Comparison of ENCODE assay signal across 8 cellular contexts in the genomic region with DNA sequence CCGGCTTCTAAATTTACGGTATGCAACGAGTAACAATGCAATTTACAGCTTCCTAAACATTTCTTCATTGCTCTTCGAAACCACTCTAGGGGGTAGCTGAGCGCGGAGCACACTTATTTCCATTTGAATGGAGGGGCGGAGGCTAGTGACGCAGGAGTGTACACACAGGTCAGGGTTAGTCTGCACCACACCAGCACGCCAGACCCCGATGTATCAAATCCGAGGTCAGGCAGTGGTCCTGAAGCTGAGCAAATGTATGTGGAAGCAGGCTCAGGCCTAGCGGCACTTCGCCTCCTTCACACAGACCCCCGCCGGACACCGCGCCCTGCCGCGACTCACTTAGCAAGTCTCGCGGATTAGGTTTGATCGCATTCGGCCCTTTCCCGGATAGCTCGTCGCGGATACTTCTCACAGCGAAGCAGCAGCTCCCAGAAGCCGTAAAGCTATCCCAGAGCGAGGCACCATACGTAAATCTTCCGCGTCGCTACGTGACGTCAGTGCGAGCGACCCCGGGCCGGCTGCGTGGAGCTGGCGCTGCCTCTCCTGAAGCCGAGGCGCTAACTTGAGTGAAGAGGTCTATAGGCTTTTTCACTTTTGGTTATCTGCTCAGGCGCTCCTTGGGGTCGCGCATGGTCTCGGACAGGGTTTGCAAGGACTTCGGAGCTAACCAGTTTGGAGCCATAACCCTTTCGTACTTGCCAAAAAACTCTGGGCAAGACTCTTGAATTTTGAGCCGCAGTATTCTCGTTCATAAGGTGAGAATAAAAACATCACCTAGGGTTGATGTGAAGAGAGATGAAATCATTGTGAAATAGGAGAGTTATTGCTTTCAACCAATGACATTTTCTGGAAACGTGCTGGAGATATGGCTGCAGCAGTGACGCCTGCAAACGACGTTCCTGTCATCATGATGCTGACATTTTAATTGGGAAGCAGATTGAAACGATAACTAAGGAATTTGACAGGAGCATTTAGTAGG. TPM values are rescaled to one million over a fixed set of nuclear protein-coding genes. Genes with fewer than 3 reads are reported as not detected.
DNase-seq lines count a peak whose midpoint lies in the region; ATAC-seq and TF ChIP-seq lines count a peak whose summit lies in the region.

A gene with protein sequence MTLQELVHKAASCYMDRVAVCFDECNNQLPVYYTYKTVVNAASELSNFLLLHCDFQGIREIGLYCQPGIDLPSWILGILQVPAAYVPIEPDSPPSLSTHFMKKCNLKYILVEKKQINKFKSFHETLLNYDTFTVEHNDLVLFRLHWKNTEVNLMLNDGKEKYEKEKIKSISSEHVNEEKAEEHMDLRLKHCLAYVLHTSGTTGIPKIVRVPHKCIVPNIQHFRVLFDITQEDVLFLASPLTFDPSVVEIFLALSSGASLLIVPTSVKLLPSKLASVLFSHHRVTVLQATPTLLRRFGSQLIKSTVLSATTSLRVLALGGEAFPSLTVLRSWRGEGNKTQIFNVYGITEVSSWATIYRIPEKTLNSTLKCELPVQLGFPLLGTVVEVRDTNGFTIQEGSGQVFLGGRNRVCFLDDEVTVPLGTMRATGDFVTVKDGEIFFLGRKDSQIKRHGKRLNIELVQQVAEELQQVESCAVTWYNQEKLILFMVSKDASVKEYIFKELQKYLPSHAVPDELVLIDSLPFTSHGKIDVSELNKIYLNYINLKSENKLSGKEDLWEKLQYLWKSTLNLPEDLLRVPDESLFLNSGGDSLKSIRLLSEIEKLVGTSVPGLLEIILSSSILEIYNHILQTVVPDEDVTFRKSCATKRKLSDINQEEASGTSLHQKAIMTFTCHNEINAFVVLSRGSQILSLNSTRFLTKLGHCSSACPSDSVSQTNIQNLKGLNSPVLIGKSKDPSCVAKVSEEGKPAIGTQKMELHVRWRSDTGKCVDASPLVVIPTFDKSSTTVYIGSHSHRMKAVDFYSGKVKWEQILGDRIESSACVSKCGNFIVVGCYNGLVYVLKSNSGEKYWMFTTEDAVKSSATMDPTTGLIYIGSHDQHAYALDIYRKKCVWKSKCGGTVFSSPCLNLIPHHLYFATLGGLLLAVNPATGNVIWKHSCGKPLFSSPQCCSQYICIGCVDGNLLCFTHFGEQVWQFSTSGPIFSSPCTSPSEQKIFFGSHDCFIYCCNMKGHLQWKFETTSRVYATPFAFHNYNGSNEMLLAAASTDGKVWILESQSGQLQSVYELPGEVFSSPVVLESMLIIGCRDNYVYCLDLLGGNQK (minus strand): TSS at position 469 of the 979 bp plus-strand sequence. CDS start 3,192 bp downstream, outside the sequence.

- DNase-seq in AG04449 (ENCODE audit: low read depth, low spot score) (peak; percentile 69), NCI-H2227 treated with DMSO at 0.1 percent for 48 hours (lab: John Stamatoyannopoulos, UW) (peak; percentile 96), WTC11 (ENCODE audit: low spot score) (peak; percentile 96), cardiac fibroblast (ENCODE audit: low read depth in 2 of 2) (peak; percentile 95 to 97), immature natural killer cell (peak; percentile 93 to 94 (median 94)), smooth muscle cell of the brain vasculature (ENCODE audit: low read depth, low spot score) (peak; percentile 87)

- TF ChIP-seq CTCF in AG04449 (IDR thresholded peaks at IDR 0.05; ENCODE audit: insufficient read depth, low read length, missing control alignments) (no peak), WTC11 (IDR thresholded peaks at IDR 0.05) (no peak), cardiac fibroblast (IDR thresholded peaks at IDR 0.05; ENCODE audit: low read depth, low read length) (no peak)

- H3K36me3 Mint-ChIP-seq in WTC11, result no peaks in the 10 kb centered on the region
- no peaks in the 10 kb centered on the region for H3K36me3 Mint-ChIP-seq in immature natural killer cell

- POLR2A ChIA-PET in AG04449 (lab: Yijun Ruan, JAX), result interaction anchor here (0.7 to 1.2 kb wide), 7 partner anchors 13 to 79 kb away, joined by 3 to 5 read pairs (median 4); partner anchors contain the start of genes PAICS and PPAT
- POLR2A ChIA-PET in WTC11 (lab: Charles Lee), result interaction anchor here (0.5 to 2.2 kb wide), 16 partner anchors 9 to 590 kb away, joined by 3 to 87 read pairs (median 5); partner anchors contain the start of genes CEP135, NOA1, PAICS and PPAT

- H3K4me3 Mint-ChIP-seq in WTC11, result peak within 1 kb of the TSS; percentile 88
- H3K4me3 Mint-ChIP-seq in immature natural killer cell, result peak within 1 kb of the TSS; percentile 91 to 97 (median 94)

- H3K4me3 ChIP-seq in AG04449 (ENCODE audit: low read depth, low read length), result peak within 1 kb of the TSS; percentile 67
- peak within 1 kb of the TSS; percentile 68 to 78 for H3K4me3 ChIP-seq in cardiac fibroblast (replicated peaks in 1 of 2; ENCODE audit: low read depth in 2 of 2, low read length in 2 of 2)

- peak; percentile 95 for ATAC-seq in GM18907 (IDR thresholded peaks at IDR 0.05; ENCODE audit: unreplicated experiment)
- peak; percentile 92 for ATAC-seq in HG03159 (IDR thresholded peaks at IDR 0.05; ENCODE audit: unreplicated experiment)
- ATAC-seq in WTC11, result peak; percentile 91

- H3K4me1 Mint-ChIP-seq in WTC11 (peaks cover 25% of the 10 kb centered on the region), immature natural killer cell (peaks cover 31 to 49% of the 10 kb centered on the region in 2 donors)

- H3K27me3 Mint-ChIP-seq in WTC11 (ENCODE audit: low read depth) (no peaks in the 10 kb centered on the region; the same call in 1 of the 2 replicates), immature natural killer cell (ENCODE audit: low read depth in 3 of 3) (peaks cover 6 to 13% (median 9%) of the 10 kb centered on the region in 3 donors)

- CTCF ChIA-PET in AG04449 (lab: Yijun Ruan, JAX) (interaction anchor here (0.6 to 2.1 kb wide), 6 partner anchors 20 to 438 kb away, joined by 3 to 9 read pairs (median 4); partner anchors contain the start of genes CEP135, PAICS and PPAT), WTC11 (lab: Charles Lee) (interaction anchor here (0.6 to 1.8 kb wide), 9 partner anchors 16 to 439 kb away, joined by 3 to 11 read pairs (median 3); partner anchors contain the start of genes CEP135, PAICS and PPAT)

- H3K9me3 Mint-ChIP-seq in WTC11, result no peaks in the 10 kb centered on the region
- no peaks in the 10 kb centered on the region for H3K9me3 Mint-ChIP-seq in immature natural killer cell

- H3K27ac Mint-ChIP-seq in WTC11 (peak within 1 kb of the TSS; percentile 100), immature natural killer cell (peak within 1 kb of the TSS; percentile 95 to 99 (median 97))

TF ChIP-seq in WTC11, 78 proteins besides CTCF, POLR2A, EP300 and RAD21 (continues in another document):
- TF ChIP-seq SMAD3 (CRISPR knock-in tag; IDR thresholded peaks at IDR 0.05; ENCODE audit: borderline replicate concordance), result peak; percentile 51; the same call in 1 of the 2 replicates
- peak; percentile 53; the same call in 1 of the 2 replicates for TF ChIP-seq SP1 (CRISPR knock-in tag; conservative IDR thresholded peaks at IDR 0.05)
- TF ChIP-seq, protein P1, sequence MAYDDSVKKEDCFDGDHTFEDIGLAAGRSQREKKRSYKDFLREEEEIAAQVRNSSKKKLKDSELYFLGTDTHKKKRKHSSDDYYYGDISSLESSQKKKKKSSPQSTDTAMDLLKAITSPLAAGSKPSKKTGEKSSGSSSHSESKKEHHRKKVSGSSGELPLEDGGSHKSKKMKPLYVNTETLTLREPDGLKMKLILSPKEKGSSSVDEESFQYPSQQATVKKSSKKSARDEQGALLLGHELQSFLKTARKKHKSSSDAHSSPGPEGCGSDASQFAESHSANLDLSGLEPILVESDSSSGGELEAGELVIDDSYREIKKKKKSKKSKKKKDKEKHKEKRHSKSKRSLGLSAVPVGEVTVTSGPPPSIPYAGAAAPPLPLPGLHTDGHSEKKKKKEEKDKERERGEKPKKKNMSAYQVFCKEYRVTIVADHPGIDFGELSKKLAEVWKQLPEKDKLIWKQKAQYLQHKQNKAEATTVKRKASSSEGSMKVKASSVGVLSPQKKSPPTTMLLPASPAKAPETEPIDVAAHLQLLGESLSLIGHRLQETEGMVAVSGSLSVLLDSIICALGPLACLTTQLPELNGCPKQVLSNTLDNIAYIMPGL (CRISPR knock-in tag; IDR thresholded peaks at IDR 0.05), result peak; percentile 40; the same call in 1 of the 2 replicates
- TF ChIP-seq ETV6 (CRISPR knock-in tag; IDR thresholded peaks at IDR 0.05), result peak; percentile 94
- no peak for TF ChIP-seq CBFB (CRISPR knock-in tag; IDR thresholded peaks at IDR 0.05; ENCODE audit: low read depth)
- TF ChIP-seq ARID4B (CRISPR knock-in tag; IDR thresholded peaks at IDR 0.05; ENCODE audit: borderline replicate concordance), result peak; percentile 56; the same call in 1 of the 2 replicates
- no peak for TF ChIP-seq JAZF1 (CRISPR knock-in tag; IDR thresholded peaks at IDR 0.05)

RNA-seq across cellular contexts. Expression of the gene that starts here (rescaled TPM):
- 12.6 to 15.6 TPM (median 14.6 TPM) in 3 replicates for total RNA-seq in WTC11 (2021)
- 10 to 100 TPM; 11.3 to 13.7 (median 11.4) TPM for polyA plus RNA-seq in immature natural killer cell

Comparison
In these comparisons a context has a peak if more than half of its experiments do, and no peak if none do; other contexts are left out.
1. Peak in every context shown above with its lines: DNase-seq, ATAC-seq and H3K4me3 ChIP-seq.